In genomic region chr6:44401138-44401537, GRCh38 we compare ENCODE assay signal across 28 cellular contexts. TPM values are rescaled to one million over a fixed set of nuclear protein-coding genes. Genes with fewer than 3 reads are reported as not detected.
A peak's percentile ranks its signal among the peaks of the same experiment; 100 is the strongest.
DNase-seq lines count a peak whose midpoint lies in the region; ATAC-seq, FAIRE-seq and TF ChIP-seq lines count a peak whose summit lies in the region.
"Had no signal": no experiment of that assay in that cellular context is flagged by ENCODE, and none has a peak within 500 bp of the region (broad histone marks: within the 10 kb centered on the region; RNA-seq: fewer than 3 reads in every experiment).

No MANE protein-coding gene starts in this region.

- H3K4me3 ChIP-seq in right lobe of liver (no peak overlapping the region), HepG2 (replicated peaks in 1 of 3; ENCODE audit: insufficient read depth in 1 of 3, low read depth in 2 of 3, low read length in 3 of 3) (no peak overlapping the region), tibial artery (no peak overlapping the region), GM23338 (no peak overlapping the region)
- H3K4me3 ChIP-seq: body of pancreas, mucosa of descending colon, suprapubic skin had no signal

- H3K9me2 ChIP-seq in GM23338 (ENCODE audit: insufficient read depth), result no peaks in the 10 kb centered on the region
- H3K9me2 ChIP-seq: SK-N-SH had no signal

- no TSS peak for BruUV-seq in HepG2 (replicated peaks; lab: Mats Ljungman, UMichigan)

- no peak overlapping the region for H3K4me3 Mint-ChIP-seq in activated T-helper 2 cell treated with anti-CD3 and anti-CD28 coated beads, Interferon-gamma antibody, Interleukin-2, Interleukin-4, amounts not matched to agents 10 μg/mL and 5 μg/mL and 100 μg/mL, durations not matched to agents 14 hours and 24 hours and 36 hours (ENCODE audit: low read depth)
- no peak overlapping the region for H3K4me3 Mint-ChIP-seq in GM23338
- H3K4me3 Mint-ChIP-seq: nephron; stimulated activated memory B cell treated with anti-CD40 and anti-IgM and Interleukin-4, amounts not matched to agents 10 μg/mL and 1 μg/mL and 100 μg/mL, for 72 hours; T-helper 17 cell had no signal

- no peak for TF ChIP-seq POLR2A in right lobe of liver (IDR thresholded peaks at IDR 0.05)
- no peak for TF ChIP-seq POLR2A in HepG2 (IDR thresholded peaks at IDR 0.05; ENCODE audit: insufficient read depth in 1 of 2, low read depth in 2 of 2, low read length in 2 of 2)

- H3K9me3 ChIP-seq in right lobe of liver (no peaks in the 10 kb centered on the region), HepG2 (ENCODE audit: low read length) (no peaks in the 10 kb centered on the region), tibial artery (no peaks in the 10 kb centered on the region)
- H3K9me3 ChIP-seq: body of pancreas, mucosa of descending colon, SK-N-SH, suprapubic skin had no signal

- H3K27ac Mint-ChIP-seq in activated T-helper 2 cell treated with anti-CD3 and anti-CD28 coated beads, Interferon-gamma antibody, Interleukin-2, Interleukin-4, amounts not matched to agents 10 μg/mL and 5 μg/mL and 100 μg/mL, durations not matched to agents 14 hours and 24 hours and 36 hours, result peak overlapping the region; percentile 52
- no peak overlapping the region for H3K27ac Mint-ChIP-seq in GM23338
- H3K27ac Mint-ChIP-seq: nephron; stimulated activated memory B cell treated with anti-CD40 and anti-IgM and Interleukin-4, amounts not matched to agents 10 μg/mL and 1 μg/mL and 100 μg/mL, for 72 hours; T-helper 17 cell had no signal

- no peak for TF ChIP-seq RAD21 in HepG2 (CRISPR knock-in tag; IDR thresholded peaks at IDR 0.05)

- peaks cover 8 to 57% (median 18%) of the 10 kb centered on the region in 4 donors for H3K36me3 ChIP-seq in right lobe of liver
- peaks cover 23 to 74% of the 10 kb centered on the region in 2 experiments for H3K36me3 ChIP-seq in HepG2 (replicated peaks in 1 of 2; ENCODE audit: control insufficient read depth in 1 of 2, insufficient read depth in 2 of 2, low read length in 2 of 2)
- H3K36me3 ChIP-seq in tibial artery, result peaks cover 30 to 77% (median 44%) of the 10 kb centered on the region in 3 donors
- peaks cover 53% of the 10 kb centered on the region for H3K36me3 ChIP-seq in GM23338 (ENCODE audit: insufficient read depth)

- CTCF ChIA-PET in HepG2 (lab: Yijun Ruan, JAX; ENCODE audit: low intra/inter-chr PET ratio, low total read pairs), result no interaction called here

- no peak for FAIRE-seq in HepG2 (lab: Jason Lieb, UNC)
- FAIRE-seq: HTR-8/SVneo, kidney, urothelium cell line had no signal

- intact Hi-C loops in right lobe of liver (cut with DNase I) (no loop called here), HepG2 (cut with micrococcal nuclease; ENCODE audit: unreplicated experiment) (no loop called here), left ventricle myocardium superior (cut with micrococcal nuclease) (no loop called here), tibial artery (cut with DNase I; ENCODE audit: low total_unique reads) (no loop called here)
- intact Hi-C loops in activated T-helper 2 cell treated with anti-CD3 and anti-CD28 coated beads, Interferon-gamma antibody, Interleukin-2, Interleukin-4, amounts not matched to agents 10 μg/mL and 5 μg/mL and 100 μg/mL, durations not matched to agents 14 hours and 24 hours and 36 hours (cut with micrococcal nuclease), result no loop called here

- no peak overlapping the region for H2AFZ ChIP-seq in HepG2 (ENCODE audit: low read length)
- H2AFZ ChIP-seq in GM23338, result no peak overlapping the region

- H4K20me1 ChIP-seq in HepG2 (ENCODE audit: insufficient read depth, low read length) (peaks cover 3% of the 10 kb centered on the region; the same call in 1 of the 2 replicates), GM23338 (replicated peaks; ENCODE audit: insufficient read depth) (peaks cover 21% of the 10 kb centered on the region)

- no peak overlapping the region for H3K27ac ChIP-seq in right lobe of liver
- H3K27ac ChIP-seq in HepG2 (ENCODE audit: extremely low read length, insufficient read depth, low read length), result no peak overlapping the region
- H3K27ac ChIP-seq in tibial artery, result peak overlapping the region; percentile 1 to 53
- no peak overlapping the region for H3K27ac ChIP-seq in GM23338 (ENCODE audit: low read depth)
- H3K27ac ChIP-seq: body of pancreas, KMS-11, suprapubic skin had no signal

- H3K9me3 Mint-ChIP-seq in activated T-helper 2 cell treated with anti-CD3 and anti-CD28 coated beads, Interferon-gamma antibody, Interleukin-2, Interleukin-4, amounts not matched to agents 10 μg/mL and 5 μg/mL and 100 μg/mL, durations not matched to agents 14 hours and 24 hours and 36 hours, result peaks cover 8% of the 10 kb centered on the region
- H3K9me3 Mint-ChIP-seq in GM23338, result no peaks in the 10 kb centered on the region
- H3K9me3 Mint-ChIP-seq: nephron; stimulated activated memory B cell treated with anti-CD40 and anti-IgM and Interleukin-4, amounts not matched to agents 10 μg/mL and 1 μg/mL and 100 μg/mL, for 72 hours had no signal

- H3K79me2 ChIP-seq in HepG2 (ENCODE audit: insufficient read depth, low read length) (peaks cover 10% of the 10 kb centered on the region), GM23338 (replicated peaks; ENCODE audit: insufficient read depth) (peaks cover 38% of the 10 kb centered on the region)

- H3K27me3 ChIP-seq in right lobe of liver (no peaks in the 10 kb centered on the region), HepG2 (ENCODE audit: control insufficient read depth in 1 of 2, insufficient read depth in 2 of 2, low read length in 2 of 2) (no peaks in the 10 kb centered on the region), tibial artery (no peaks in the 10 kb centered on the region), GM23338 (ENCODE audit: insufficient read depth) (no peaks in the 10 kb centered on the region)
- H3K27me3 ChIP-seq: body of pancreas, suprapubic skin had no signal

- DNase-seq in right lobe of liver, result no peak
- no peak for DNase-seq in HepG2 (ENCODE audit: low spot score)
- DNase-seq in activated T-helper 2 cell treated with anti-CD3 and anti-CD28 coated beads, Interferon-gamma antibody, Interleukin-2, Interleukin-4, amounts not matched to agents 10 μg/mL and 5 μg/mL and 100 μg/mL, durations not matched to agents 14 hours and 24 hours and 36 hours (ENCODE audit: low spot score), result no peak
- DNase-seq in left ventricle myocardium superior, result no peak
- DNase-seq in tibial artery, result no peak
- DNase-seq in GM23338 (ENCODE audit: low spot score), result no peak
- DNase-seq: body of pancreas; C1 segment of cervical spinal cord; COR-L47; kidney; mucosa of descending colon; NCI-H1436 treated with DMSO at 0.1 percent for 48 hours; NCI-H345; NCI-H774; SK-N-SH; stimulated activated CD4-positive, alpha-beta T cell treated with anti-CD3 and anti-CD28 coated beads, Interleukin-4, amount 100 ng/mL, for 24 hours; T-helper 17 cell had no signal

- in situ Hi-C loops in HepG2 (cut with HindIII; ENCODE audit: extremely low pct_ligation_motif_present, low pct_unique_long_range_greater_than_20kb), result no loop called here

- H3K4me1 ChIP-seq in right lobe of liver, result peaks cover 0 to 51% (median 4%) of the 10 kb centered on the region in 4 donors
- H3K4me1 ChIP-seq in HepG2 (ENCODE audit: insufficient read depth, low read length), result peaks cover 15% of the 10 kb centered on the region
- peaks cover 0 to 19% (median 10%) of the 10 kb centered on the region in 4 donors for H3K4me1 ChIP-seq in tibial artery
- H3K4me1 ChIP-seq in GM23338 (ENCODE audit: insufficient read depth), result no peaks in the 10 kb centered on the region

- ATAC-seq in right lobe of liver (peak; percentile 12 to 64 (median 22)), HepG2 (no peak), left ventricle myocardium superior (peak; percentile 43), esophagus mucosa (no peak), GM23338 (no peak)
- ATAC-seq: body of pancreas; mucosa of descending colon; stimulated activated memory B cell treated with anti-CD40 and anti-IgM and Interleukin-4, amounts not matched to agents 10 μg/mL and 1 μg/mL and 100 μg/mL, for 72 hours; T-helper 17 cell had no signal

- no peaks in the 10 kb centered on the region for H3F3A ChIP-seq in GM23338 (replicated peaks; ENCODE audit: low read depth)

- H3K36me3 Mint-ChIP-seq in activated T-helper 2 cell treated with anti-CD3 and anti-CD28 coated beads, Interferon-gamma antibody, Interleukin-2, Interleukin-4, amounts not matched to agents 10 μg/mL and 5 μg/mL and 100 μg/mL, durations not matched to agents 14 hours and 24 hours and 36 hours (ENCODE audit: low read depth), result peaks cover 79% of the 10 kb centered on the region
- peaks cover 76% of the 10 kb centered on the region for H3K36me3 Mint-ChIP-seq in GM23338 (ENCODE audit: low read depth)

- no peaks in the 10 kb centered on the region for H3K27me3 Mint-ChIP-seq in activated T-helper 2 cell treated with anti-CD3 and anti-CD28 coated beads, Interferon-gamma antibody, Interleukin-2, Interleukin-4, amounts not matched to agents 10 μg/mL and 5 μg/mL and 100 μg/mL, durations not matched to agents 14 hours and 24 hours and 36 hours (ENCODE audit: low read depth)
- H3K27me3 Mint-ChIP-seq in GM23338 (ENCODE audit: insufficient read depth, low read depth, poor library complexity), result no peaks in the 10 kb centered on the region
- H3K27me3 Mint-ChIP-seq: stimulated activated memory B cell treated with anti-CD40 and anti-IgM and Interleukin-4, amounts not matched to agents 10 μg/mL and 1 μg/mL and 100 μg/mL, for 72 hours; T-helper 17 cell had no signal

- H3K4me2 ChIP-seq in HepG2 (ENCODE audit: low read depth, low read length) (no peak overlapping the region), GM23338 (no peak overlapping the region)
- H3K4me2 ChIP-seq: KMS-11, SK-N-SH had no signal

- POLR2A ChIA-PET in HepG2 (lab: Yijun Ruan, JAX), result interaction anchor here (1.2 kb wide), 1 partner anchor 14 kb away, joined by 5 read pairs; the partner anchor contains the start of gene CDC5L

- H3K4me1 Mint-ChIP-seq in activated T-helper 2 cell treated with anti-CD3 and anti-CD28 coated beads, Interferon-gamma antibody, Interleukin-2, Interleukin-4, amounts not matched to agents 10 μg/mL and 5 μg/mL and 100 μg/mL, durations not matched to agents 14 hours and 24 hours and 36 hours (ENCODE audit: low read depth), result peaks cover 19% of the 10 kb centered on the region
- no peaks in the 10 kb centered on the region for H3K4me1 Mint-ChIP-seq in GM23338
- H3K4me1 Mint-ChIP-seq: nephron had no signal

- TF ChIP-seq CTCF in right lobe of liver (IDR thresholded peaks at IDR 0.05) (no peak), HepG2 (CRISPR knock-in tag; IDR thresholded peaks at IDR 0.05) (no peak), tibial artery (IDR thresholded peaks at IDR 0.05) (no peak), GM23338 (conservative IDR thresholded peaks at IDR 0.05; ENCODE audit: low read depth in 2 of 2) (no peak)

- WGBS in right lobe of liver (ENCODE audit: insufficient coverage, low coverage, low lambda C conversion rate, missing lambda C conversion rate), result 30% methylated on average over 3 of the region's 5 CpGs
- WGBS in HepG2 (ENCODE audit: low lambda C conversion rate), result 99% methylated on average over 5 of the region's 5 CpGs

- H3K9ac ChIP-seq in HepG2 (ENCODE audit: insufficient read depth, low read depth, low read length), result no peak overlapping the region
- H3K9ac ChIP-seq: KMS-11, SK-N-SH had no signal

- no peak for TF ChIP-seq EP300 in HepG2 (IDR thresholded peaks at IDR 0.05; ENCODE audit: low read depth in 2 of 2, low read length in 2 of 2)
- no peak for TF ChIP-seq EP300 in HepG2 (CRISPR knock-in tag; IDR thresholded peaks at IDR 0.05; ENCODE audit: borderline replicate concordance)

RNA-seq across cellular contexts. Expression of gene CDC5L, which starts 13.6 kb away (rescaled TPM):
- total RNA-seq in right lobe of liver (10 to 100 TPM in 5 of 6 experiments, 1 to 10 TPM in 1; 9.2 to 13.0 (median 11.2) TPM), HepG2 (2016; rRNA removed; fragmentation: Illumina TruSeq; extraction: Trizol) (34.2 and 54.5 TPM in 2 replicates), left ventricle myocardium superior (20.1 TPM), esophagus mucosa (9.9 TPM)
- total RNA-seq in HepG2 (2016; cell fraction: cytosol; rRNA removed; fragmentation: Illumina TruSeq; extraction: Trizol; ENCODE audit: low read depth), result 3.6 and 4.7 TPM in 2 replicates
- 33.7 and 54.6 TPM in 2 replicates for total RNA-seq in HepG2 (2016; cell fraction: insoluble cytoplasmic fraction; rRNA removed; fragmentation: Illumina TruSeq; extraction: Trizol)
- total RNA-seq in HepG2 (2016; cell fraction: membrane; rRNA removed; fragmentation: Illumina TruSeq; extraction: Trizol), result 9.5 and 11.3 TPM in 2 replicates
- total RNA-seq in HepG2 (2016; cell fraction: nucleus; rRNA removed; fragmentation: Illumina TruSeq; extraction: Trizol), result 28.9 and 29.6 TPM in 2 replicates
- polyA plus RNA-seq in HepG2 (2011; rRNA removed) (8.5 and 11.0 TPM in 2 replicates), GM23338 (2016; fragmentation: Nextera tagmentation; extraction: Ambion mirVana) (24.6 and 27.0 TPM in 2 replicates)
- 5.3 and 7.0 TPM in 2 replicates for polyA plus RNA-seq in HepG2 (2011; cell fraction: cytosol; rRNA removed)
- 4.6 and 4.7 TPM in 2 replicates for polyA plus RNA-seq in HepG2 (2011; cell fraction: nucleus; rRNA removed)
- polyA plus RNA-seq in HepG2 (2012), result 11.9 and 15.6 TPM in 2 replicates
- polyA plus RNA-seq in HepG2 (2016; cell fraction: cytosol; fragmentation: Illumina TruSeq; extraction: Trizol; ENCODE audit: low read depth), result 1.3 and 1.5 TPM in 2 replicates
- polyA plus RNA-seq in HepG2 (2016; cell fraction: insoluble cytoplasmic fraction; fragmentation: Illumina TruSeq; extraction: Trizol; ENCODE audit: low read depth), result 36.3 and 37.4 TPM in 2 replicates
- 2.6 and 3.2 TPM in 2 replicates for polyA plus RNA-seq in HepG2 (2016; cell fraction: membrane; fragmentation: Illumina TruSeq; extraction: Trizol; ENCODE audit: low read depth)
- 17.6 and 18.0 TPM in 2 replicates for polyA plus RNA-seq in HepG2 (2016; cell fraction: nucleus; fragmentation: Illumina TruSeq; extraction: Trizol; ENCODE audit: insufficient read depth, low read depth)
- 8.3 and 17.7 TPM in 2 replicates for polyA minus RNA-seq in HepG2 (2011; rRNA and poly(A)+ RNA removed; ENCODE audit: low replicate concordance)
- 14.9 and 15.7 TPM in 2 replicates for polyA minus RNA-seq in HepG2 (2011; cell fraction: cytosol; rRNA and poly(A)+ RNA removed)
- 32.6 and 34.1 TPM in 2 replicates for polyA minus RNA-seq in HepG2 (2011; cell fraction: nucleus; rRNA and poly(A)+ RNA removed)
- 27.7 and 28.1 TPM in 2 replicates for total RNA-seq in activated T-helper 2 cell treated with anti-CD3 and anti-CD28 coated beads, Interferon-gamma antibody, Interleukin-2, Interleukin-4, amounts not matched to agents 10 μg/mL and 5 μg/mL and 100 μg/mL, durations not matched to agents 14 hours and 24 hours and 36 hours
- total RNA-seq in GM23338 (2014; rRNA removed; shearing (Covaris generic)), result 28.1 and 32.5 TPM in 2 replicates

RNA-seq across cellular contexts. Expression of gene SPATS1, which starts 58.7 kb away (rescaled TPM):
- total RNA-seq in right lobe of liver, result not detected
- not detected in 2 replicates for total RNA-seq in HepG2 (2016; rRNA removed; fragmentation: Illumina TruSeq; extraction: Trizol)
- not detected in 2 replicates for total RNA-seq in HepG2 (2016; cell fraction: cytosol; rRNA removed; fragmentation: Illumina TruSeq; extraction: Trizol; ENCODE audit: low read depth)
- not detected in 2 replicates for total RNA-seq in HepG2 (2016; cell fraction: insoluble cytoplasmic fraction; rRNA removed; fragmentation: Illumina TruSeq; extraction: Trizol)
- total RNA-seq in HepG2 (2016; cell fraction: membrane; rRNA removed; fragmentation: Illumina TruSeq; extraction: Trizol), result not detected in 2 replicates
- total RNA-seq in HepG2 (2016; cell fraction: nucleus; rRNA removed; fragmentation: Illumina TruSeq; extraction: Trizol), result not detected in 2 replicates
- not detected in 2 replicates for polyA plus RNA-seq in HepG2 (2011; rRNA removed)
- polyA plus RNA-seq in HepG2 (2011; cell fraction: cytosol; rRNA removed), result not detected in 2 replicates
- not detected in 2 replicates for polyA plus RNA-seq in HepG2 (2011; cell fraction: nucleus; rRNA removed)
- polyA plus RNA-seq in HepG2 (2012), result not detected in 2 replicates
- polyA plus RNA-seq in HepG2 (2016; cell fraction: cytosol; fragmentation: Illumina TruSeq; extraction: Trizol; ENCODE audit: low read depth), result not detected in 2 replicates
- polyA plus RNA-seq in HepG2 (2016; cell fraction: insoluble cytoplasmic fraction; fragmentation: Illumina TruSeq; extraction: Trizol; ENCODE audit: low read depth), result not detected in 2 replicates
- not detected in 2 replicates for polyA plus RNA-seq in HepG2 (2016; cell fraction: membrane; fragmentation: Illumina TruSeq; extraction: Trizol; ENCODE audit: low read depth)
- not detected in 2 replicates for polyA plus RNA-seq in HepG2 (2016; cell fraction: nucleus; fragmentation: Illumina TruSeq; extraction: Trizol; ENCODE audit: insufficient read depth, low read depth)
- polyA minus RNA-seq in HepG2 (2011; rRNA and poly(A)+ RNA removed; ENCODE audit: low replicate concordance), result not detected in 2 replicates
- not detected in 2 replicates for polyA minus RNA-seq in HepG2 (2011; cell fraction: cytosol; rRNA and poly(A)+ RNA removed)
- polyA minus RNA-seq in HepG2 (2011; cell fraction: nucleus; rRNA and poly(A)+ RNA removed), result not detected in 2 replicates
- not detected in 2 replicates for total RNA-seq in activated T-helper 2 cell treated with anti-CD3 and anti-CD28 coated beads, Interferon-gamma antibody, Interleukin-2, Interleukin-4, amounts not matched to agents 10 μg/mL and 5 μg/mL and 100 μg/mL, durations not matched to agents 14 hours and 24 hours and 36 hours
- not detected for total RNA-seq in left ventricle myocardium superior
- total RNA-seq in esophagus mucosa, result not detected
- total RNA-seq in GM23338 (2014; rRNA removed; shearing (Covaris generic)), result not detected in 2 replicates
- polyA plus RNA-seq in GM23338 (2016; fragmentation: Nextera tagmentation; extraction: Ambion mirVana), result not detected in 2 replicates
- total RNA-seq: body of pancreas, chondrocyte, kidney, lung microvascular endothelial cell, mucosa of descending colon, osteocyte, RPMI7951, suprapubic skin, T-helper 17 cell had no signal
- polyA plus RNA-seq: SK-N-SH had no signal

Comparison
In these comparisons a context has a peak if more than half of its experiments do, and no peak if none do; other contexts are left out.
1. ATAC-seq: peak in right lobe of liver (4 of 4) and left ventricle myocardium superior (single experiment); none in HepG2 (single experiment), esophagus mucosa (single experiment) and GM23338 (single experiment).
2. H3K27ac ChIP-seq: peak in tibial artery (2 of 2); none in right lobe of liver (0 of 3), HepG2 (single experiment) and GM23338 (single experiment).